In genomic region chr1:19311931-19312781, GRCh38 we compare ENCODE assay signal across 1 cellular context.
A peak's percentile ranks its signal among the peaks of the same experiment; 100 is the strongest.
TF ChIP-seq lines count a peak whose summit lies in the region.

Gene AKR7A2 (minus strand): TSS chr1:19312144. CDS start chr1:19312124, 20 bp downstream.
Gene SLC66A1 (plus strand): TSS chr1:19312326. CDS start chr1:19317678, 5,352 bp downstream.

TF ChIP-seq in K562, 482 proteins besides CTCF, POLR2A, EP300 and RAD21 (continued from another document and continues in another):
- TF ChIP-seq TSHZ1 (CRISPR knock-in tag; IDR thresholded peaks at IDR 0.05) (no peak), RNF2 (IDR thresholded peaks at IDR 0.05) (peak; percentile 72), PCBP2 (IDR thresholded peaks at IDR 0.05; ENCODE audit: low read depth, low read length, poor library complexity, severe bottlenecking) (no peak), ZNF518B (CRISPR knock-in tag; IDR thresholded peaks at IDR 0.05) (no peak), RHOXF2B (CRISPR knock-in tag; conservative IDR thresholded peaks at IDR 0.05) (no peak), GATA2 (CRISPR knock-in tag; IDR thresholded peaks at IDR 0.05) (peak; percentile 17; the same call in 1 of the 2 replicates), USF2 (CRISPR knock-in tag; IDR thresholded peaks at IDR 0.05) (peak; percentile 87), TSC22D4 (tag; IDR thresholded peaks at IDR 0.05) (no peak), ZC3H4 (CRISPR knock-in tag; IDR thresholded peaks at IDR 0.05; ENCODE audit: borderline replicate concordance) (no peak), ZBTB9 (CRISPR knock-in tag; IDR thresholded peaks at IDR 0.05) (peak; percentile 83), ZNF780A (CRISPR knock-in tag; IDR thresholded peaks at IDR 0.05) (no peak), MAFF (IDR thresholded peaks at IDR 0.05; ENCODE audit: low read length) (no peak), BCOR (IDR thresholded peaks at IDR 0.05) (peak; percentile 72), DEAF1 (CRISPR knock-in tag; IDR thresholded peaks at IDR 0.05) (no peak), XRCC5 (IDR thresholded peaks at IDR 0.05; ENCODE audit: low read depth, low read length) (no peak; the same call in 1 of the 2 replicates), GTF2B (IDR thresholded peaks at IDR 0.05; ENCODE audit: extremely low read depth, insufficient read length) (no peak), ZHX1 (conservative IDR thresholded peaks at IDR 0.05; ENCODE audit: low read length) (no peak), TCFL5 (CRISPR knock-in tag; conservative IDR thresholded peaks at IDR 0.05) (no peak), TCF7L2 (IDR thresholded peaks at IDR 0.05; ENCODE audit: low read depth, low read length) (no peak), ZNF717 (CRISPR knock-in tag; IDR thresholded peaks at IDR 0.05) (no peak), SIRT6 (IDR thresholded peaks at IDR 0.05; ENCODE audit: low read depth, low read length) (no peak), DNMT1 (IDR thresholded peaks at IDR 0.05) (no peak), SFPQ (IDR thresholded peaks at IDR 0.05; ENCODE audit: low read depth, low read length) (no peak), FIP1L1 (IDR thresholded peaks at IDR 0.05; ENCODE audit: low read depth, low read length, poor library complexity, severe bottlenecking) (no peak), CCNT2 (IDR thresholded peaks at IDR 0.05; ENCODE audit: borderline replicate concordance, extremely low read depth, insufficient read length, low read depth, low read length) (peak; percentile 76), ZNF184 (CRISPR knock-in tag; IDR thresholded peaks at IDR 0.05) (no peak), GTF3C2 (IDR thresholded peaks at IDR 0.05; ENCODE audit: borderline replicate concordance, extremely low read depth, insufficient read length) (no peak), ZNF699 (CRISPR knock-in tag; IDR thresholded peaks at IDR 0.05; ENCODE audit: insufficient replicate concordance) (no peak), ELF4 (CRISPR knock-in tag; IDR thresholded peaks at IDR 0.05) (no peak), ETV6 (IDR thresholded peaks at IDR 0.05; ENCODE audit: borderline replicate concordance in 1 of 2, low read depth in 2 of 2, low read length in 1 of 2) (no peak; a peak in 1 of 4 replicates), ETV6 (CRISPR knock-in tag; IDR thresholded peaks at IDR 0.05; ENCODE audit: borderline replicate concordance) (0 out of 2 replicates have a peak, but pooled peaks have one; percentile 47), ZNF324 (CRISPR knock-in tag; IDR thresholded peaks at IDR 0.05) (no peak), HSF4 (CRISPR knock-in tag; IDR thresholded peaks at IDR 0.05; ENCODE audit: borderline replicate concordance) (no peak), HMG20A (CRISPR knock-in tag; conservative IDR thresholded peaks at IDR 0.05) (no peak), EGR1 (conservative IDR thresholded peaks at IDR 0.05) (peak; percentile 61), ZNF146 (CRISPR knock-in tag; IDR thresholded peaks at IDR 0.05; ENCODE audit: unreplicated experiment) (no peak), ATF2 (CRISPR knock-in tag; IDR thresholded peaks at IDR 0.05) (no peak), POLR2AphosphoS5 (IDR thresholded peaks at IDR 0.05; ENCODE audit: control insufficient read depth, insufficient read depth, low read depth, low read length) (peak; percentile 81), SNAPC5 (CRISPR knock-in tag; IDR thresholded peaks at IDR 0.05) (no peak)
